In the genomic region with DNA sequence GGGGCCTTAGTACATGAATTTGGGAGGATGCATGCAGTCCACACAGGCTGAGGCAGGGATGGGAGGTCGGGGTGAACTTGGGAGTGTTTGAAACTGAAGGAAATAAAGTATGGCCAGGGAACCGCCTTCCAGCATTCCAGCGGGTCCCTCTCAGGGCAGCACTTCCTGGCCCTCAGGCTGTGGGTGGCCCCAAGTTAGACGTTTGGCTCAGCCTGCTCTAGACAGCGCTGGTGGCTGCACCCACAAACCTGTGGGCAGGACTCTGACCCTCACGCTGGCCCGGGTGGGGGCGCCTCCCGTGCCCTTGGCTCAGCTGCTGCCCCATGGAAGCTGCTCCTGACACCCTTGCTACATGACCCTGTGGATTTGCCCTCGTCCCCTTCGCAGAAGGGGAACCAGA, we compare ENCODE assay signal across 25 cellular contexts.
"Had no signal": no experiment of that assay in that cellular context is flagged by ENCODE, and none has a peak within 500 bp of the region (broad histone marks: within the 10 kb centered on the region; RNA-seq: fewer than 3 reads in every experiment).

No MANE protein-coding gene starts in this region.

- H3K4me1 Mint-ChIP-seq: naive thymus-derived CD8-positive, alpha-beta T cell; nephron progenitor cell; neural progenitor cell; stimulated activated memory B cell treated with anti-CD40 and anti-IgM and Interleukin-4, amounts not matched to agents 10 μg/mL and 1 μg/mL and 100 μg/mL, for 72 hours; stimulated activated naive CD8-positive, alpha-beta T cell treated with anti-CD3 and anti-CD28 coated beads, Interleukin-15, amount 100 ng/mL, for 72 hours had no signal

- H2AFZ ChIP-seq: hepatocyte, neural progenitor cell had no signal

- DNase-seq: kidney glomerular epithelial cell; left cardiac atrium; left ventricle myocardium superior; lower lobe of right lung; mammary epithelial cell; mesenchymal stem cell; naive thymus-derived CD8-positive, alpha-beta T cell; nephron progenitor cell; ovary; right lobe of liver; stimulated activated CD4-positive, alpha-beta T cell treated with anti-CD3 and anti-CD28 coated beads, Interleukin-1b, Interleukin-23, amount 100 ng/mL, for 48 hours; stimulated activated CD4-positive, alpha-beta T cell treated with anti-CD3 and anti-CD28 coated beads, Interleukin-2, amount 100 ng/mL, for 48 hours; stimulated activated CD4-positive, alpha-beta T cell treated with anti-CD3 and anti-CD28 coated beads, Interleukin-4, amount 100 ng/mL, for 4 hours; stimulated activated CD8-positive, alpha-beta memory T cell treated with anti-CD3 and anti-CD28 coated beads, Interleukin-4, amount 100 ng/mL, for 48 hours; stimulated activated naive CD4-positive, alpha-beta T cell treated with Interleukin-2 at 50 U/mL for 16 hours; stimulated activated naive CD8-positive, alpha-beta T cell treated with anti-CD3 and anti-CD28 coated beads, Interleukin-15, amount 100 ng/mL, for 72 hours had no signal

- H3K36me3 Mint-ChIP-seq: naive thymus-derived CD8-positive, alpha-beta T cell; neural progenitor cell; stimulated activated memory B cell treated with anti-CD40 and anti-IgM and Interleukin-4, amounts not matched to agents 10 μg/mL and 1 μg/mL and 100 μg/mL, for 72 hours; type B pancreatic cell had no signal

- H3K4me1 ChIP-seq: lower lobe of right lung, neural progenitor cell, right atrium auricular region, tibial nerve, vagina had no signal

- H3K4me2 ChIP-seq: hepatocyte, neural progenitor cell, smooth muscle cell had no signal

- H3K27ac Mint-ChIP-seq: naive thymus-derived CD8-positive, alpha-beta T cell; nephron progenitor cell; neural progenitor cell; stimulated activated memory B cell treated with anti-CD40 and anti-IgM and Interleukin-4, amounts not matched to agents 10 μg/mL and 1 μg/mL and 100 μg/mL, for 72 hours; stimulated activated naive CD8-positive, alpha-beta T cell treated with anti-CD3 and anti-CD28 coated beads, Interleukin-15, amount 100 ng/mL, for 72 hours; type B pancreatic cell had no signal

- H3K9me3 ChIP-seq: lower lobe of right lung, ovary, right atrium auricular region, right lobe of liver, tibial nerve, vagina had no signal

- H3K4me3 Mint-ChIP-seq: naive thymus-derived CD8-positive, alpha-beta T cell; nephron progenitor cell; neural progenitor cell; stimulated activated memory B cell treated with anti-CD40 and anti-IgM and Interleukin-4, amounts not matched to agents 10 μg/mL and 1 μg/mL and 100 μg/mL, for 72 hours; stimulated activated naive CD8-positive, alpha-beta T cell treated with anti-CD3 and anti-CD28 coated beads, Interleukin-15, amount 100 ng/mL, for 72 hours; type B pancreatic cell had no signal

- ATAC-seq: left cardiac atrium; left lobe of liver; left ventricle myocardium superior; lower lobe of right lung; naive thymus-derived CD8-positive, alpha-beta T cell; right lobe of liver; stimulated activated memory B cell treated with anti-CD40 and anti-IgM and Interleukin-4, amounts not matched to agents 10 μg/mL and 1 μg/mL and 100 μg/mL, for 72 hours had no signal

- H3K27ac ChIP-seq: hepatocyte, lower lobe of right lung, neural progenitor cell, ovary, right atrium auricular region, right lobe of liver, tibial nerve, vagina had no signal

- H3K27me3 ChIP-seq: neural progenitor cell, ovary, right atrium auricular region, right lobe of liver, tibial nerve, vagina had no signal

- H3K9ac ChIP-seq: neural progenitor cell had no signal

- H3K36me3 ChIP-seq: lower lobe of right lung, neural progenitor cell, ovary, right atrium auricular region, right lobe of liver, tibial nerve, vagina had no signal

- H3K9me3 Mint-ChIP-seq: naive thymus-derived CD8-positive, alpha-beta T cell; nephron progenitor cell; stimulated activated memory B cell treated with anti-CD40 and anti-IgM and Interleukin-4, amounts not matched to agents 10 μg/mL and 1 μg/mL and 100 μg/mL, for 72 hours; stimulated activated naive CD8-positive, alpha-beta T cell treated with anti-CD3 and anti-CD28 coated beads, Interleukin-15, amount 100 ng/mL, for 72 hours; type B pancreatic cell had no signal

- H3K4me3 ChIP-seq: hepatocyte, lower lobe of right lung, neural progenitor cell, ovary, right atrium auricular region, right lobe of liver, smooth muscle cell, tibial nerve, vagina had no signal
